ENCODE assay signal across 24 cellular contexts in genomic region chr3:116093374-116093773, GRCh38.
"Had no signal": no experiment of that assay in that cellular context is flagged by ENCODE, and none has a peak within 500 bp of the region (broad histone marks: within the 10 kb centered on the region; RNA-seq: fewer than 3 reads in every experiment).

No MANE protein-coding gene starts in this region.

- H3K36me3 ChIP-seq: adrenal gland had no signal

- H3K36me3 Mint-ChIP-seq: activated naive CD8-positive, alpha-beta T cell treated with anti-CD3 and anti-CD28 coated beads, Interleukin-2, amount 10 ng/mL, durations not matched to agents 7 days and 5 days had no signal

- H3K27ac Mint-ChIP-seq: activated CD8-positive, alpha-beta T cell treated with anti-CD3 and anti-CD28 coated beads, Interleukin-2, amount 10 ng/mL, durations not matched to agents 7 days and 5 days; activated naive CD8-positive, alpha-beta T cell treated with anti-CD3 and anti-CD28 coated beads, Interleukin-2, amount 10 ng/mL, durations not matched to agents 7 days and 5 days; T-helper 1 cell treated with Interleukin-12 subunit alpha and Interleukin-12 subunit beta and Interleukin-4 antibody, amounts not matched to agents 30 μg/mL and 1 μg/mL, for 36 hours; WTC11 had no signal

- DNase-seq: activated CD4-positive, alpha-beta T cell treated with anti-CD3 and anti-CD28 coated beads for 48 hours; activated CD4-positive, alpha-beta T cell treated with anti-CD3 and anti-CD28 coated beads, Interleukin-2, amount 50 U/mL, for 4 hours; activated CD4-positive, CD25-positive, alpha-beta regulatory T cell treated with anti-CD3 and anti-CD28 coated beads, Interleukin-2, amount 50 U/mL, for 72 hours; activated CD8-positive, alpha-beta memory T cell treated with anti-CD3 and anti-CD28 coated beads, Interleukin-2, amount 50 U/mL, for 48 hours; activated CD8-positive, alpha-beta T cell treated with anti-CD3 and anti-CD28 coated beads, Interleukin-2, amount 10 ng/mL, durations not matched to agents 7 days and 5 days; activated naive CD4-positive, alpha-beta T cell treated with anti-CD3 and anti-CD28 coated beads, Interleukin-2, amount 50 U/mL, for 16 hours; activated naive CD8-positive, alpha-beta T cell treated with anti-CD3 and anti-CD28 coated beads, Interleukin-2, amount 10 ng/mL, durations not matched to agents 7 days and 5 days; activated T-cell treated with anti-CD3 and anti-CD28 coated beads, Interleukin-2, amount 50 U/mL, for 1 hour; adrenal gland; anterior cingulate cortex; NCI-H1092; NCI-H1417; NCI-H1694; NCI-H2081; NCI-H510A treated with DMSO at 0.1 percent for 48 hours; NCI-H69; NK-92 treated with Interleukin-12 subunit alpha and Interleukin-12 subunit beta, amount 100 ng/mL, for 24 hours; OCI-M1; RPMI8226 had no signal

- H3K27ac ChIP-seq: adrenal gland had no signal

- H3K9me3 Mint-ChIP-seq: T-helper 1 cell treated with Interleukin-12 subunit alpha and Interleukin-12 subunit beta and Interleukin-4 antibody, amounts not matched to agents 30 μg/mL and 1 μg/mL, for 36 hours had no signal

- H3K4me1 Mint-ChIP-seq: activated naive CD8-positive, alpha-beta T cell treated with anti-CD3 and anti-CD28 coated beads, Interleukin-2, amount 10 ng/mL, durations not matched to agents 7 days and 5 days had no signal

- H3K27me3 ChIP-seq: adrenal gland had no signal

- ATAC-seq: activated CD8-positive, alpha-beta T cell treated with anti-CD3 and anti-CD28 coated beads, Interleukin-2, amount 10 ng/mL, durations not matched to agents 7 days and 5 days; Panc1; Right ventricle myocardium inferior; SK-N-SH treated with all-trans-retinoic acid at 6 μM for 48 hours; WTC11 had no signal

- H3K4me3 ChIP-seq: adrenal gland had no signal

- H3K9me3 ChIP-seq: adrenal gland had no signal

- H3K27me3 Mint-ChIP-seq: activated naive CD8-positive, alpha-beta T cell treated with anti-CD3 and anti-CD28 coated beads, Interleukin-2, amount 10 ng/mL, durations not matched to agents 7 days and 5 days had no signal

- H3K4me1 ChIP-seq: adrenal gland had no signal

- H3K4me3 Mint-ChIP-seq: activated CD8-positive, alpha-beta T cell treated with anti-CD3 and anti-CD28 coated beads, Interleukin-2, amount 10 ng/mL, durations not matched to agents 7 days and 5 days; activated naive CD8-positive, alpha-beta T cell treated with anti-CD3 and anti-CD28 coated beads, Interleukin-2, amount 10 ng/mL, durations not matched to agents 7 days and 5 days; T-helper 1 cell treated with Interleukin-12 subunit alpha and Interleukin-12 subunit beta and Interleukin-4 antibody, amounts not matched to agents 30 μg/mL and 1 μg/mL, for 36 hours; WTC11 had no signal
